2 cellular contexts compared by ENCODE assay signal in genomic region chr9:78320875-78321496, GRCh38.
A peak's percentile ranks its signal among the peaks of the same experiment; 100 is the strongest.
TF ChIP-seq lines count a peak whose summit lies in the region.

No MANE protein-coding gene starts in this region.

TF ChIP-seq in HEK293, 187 proteins besides CTCF, POLR2A, EP300 and RAD21 (continued from another document):
- TF ChIP-seq BCL6B (tag by site-specific recombination; IDR thresholded peaks at IDR 0.05) = 0 out of 2 replicates have a peak, but pooled peaks have one; percentile 29
- TF ChIP-seq ZNF266 (tag by site-specific recombination; IDR thresholded peaks at IDR 0.05; ENCODE audit: low read depth) = no peak
- TF ChIP-seq ZNF341 (tag by site-specific recombination; IDR thresholded peaks at IDR 0.05; ENCODE audit: low read depth) = no peak
- TF ChIP-seq MYNN (tag by site-specific recombination; IDR thresholded peaks at IDR 0.05; ENCODE audit: borderline replicate concordance) = no peak
- no peak for TF ChIP-seq ZNF311 (tag by site-specific recombination; IDR thresholded peaks at IDR 0.05; ENCODE audit: borderline replicate concordance)

TF ChIP-seq in HepG2, 621 proteins besides CTCF, POLR2A, EP300 and RAD21 (continued from another document):
- TF ChIP-seq ZNF281 (CRISPR knock-in tag; IDR thresholded peaks at IDR 0.05; ENCODE audit: borderline replicate concordance) = no peak
- TF ChIP-seq BCL6 (CRISPR knock-in tag; IDR thresholded peaks at IDR 0.05) = peak; percentile 73
- TF ChIP-seq KLF11 (CRISPR knock-in tag; IDR thresholded peaks at IDR 0.05) = no peak
- no peak for TF ChIP-seq YEATS4 (CRISPR knock-in tag; IDR thresholded peaks at IDR 0.05; ENCODE audit: borderline replicate concordance)
- TF ChIP-seq PAF1 (CRISPR knock-in tag; IDR thresholded peaks at IDR 0.05) = peak; percentile 76; the same call in 1 of the 2 replicates
- no peak for TF ChIP-seq ZSCAN31 (CRISPR knock-in tag; IDR thresholded peaks at IDR 0.05; ENCODE audit: low read depth)
- TF ChIP-seq ZNF546 (CRISPR knock-in tag; conservative IDR thresholded peaks at IDR 0.05) = no peak
